In genomic region chr7:132817844-132818427, GRCh38 we compare ENCODE assay signal across 13 cellular contexts.
"Had no signal": no experiment of that assay in that cellular context is flagged by ENCODE, and none has a peak within 500 bp of the region (broad histone marks: within the 10 kb centered on the region; RNA-seq: fewer than 3 reads in every experiment).

No MANE protein-coding gene starts in this region.

- DNase-seq: activated CD4-positive, alpha-beta memory T cell treated with anti-CD3 and anti-CD28 coated beads for 36 hours; activated CD4-positive, alpha-beta T cell treated with anti-CD3 and anti-CD28 coated beads for 1 hour; activated effector memory CD4-positive, alpha-beta T cell treated with anti-CD3 and anti-CD28 coated beads, Interleukin-2, amount 50 U/mL, for 16 hours; activated T-cell treated with anti-CD3 and anti-CD28 coated beads, Interleukin-2, amount 50 U/mL, for 4 hours; amygdala; dorsolateral prefrontal cortex; gastrocnemius medialis; heart right ventricle; right cardiac atrium; stimulated activated CD4-positive, alpha-beta T cell treated with anti-CD3 and anti-CD28 coated beads, Interleukin-1b, Interleukin-23, amount 100 ng/mL, for 48 hours; stimulated activated naive CD4-positive, alpha-beta T cell; upper lobe of left lung had no signal

- H3K4me3 ChIP-seq: dorsolateral prefrontal cortex, gastrocnemius medialis, heart right ventricle, upper lobe of left lung had no signal

- H3K36me3 ChIP-seq: gastrocnemius medialis, heart right ventricle, upper lobe of left lung had no signal

- H3K4me1 ChIP-seq: upper lobe of left lung had no signal

- H3K9me3 ChIP-seq: gastrocnemius medialis, heart right ventricle, upper lobe of left lung had no signal

- ATAC-seq: activated naive CD4-positive, alpha-beta T cell treated with anti-CD3 and anti-CD28 coated beads, Interleukin-2, amount 50 U/mL, for 72 hours; activated T-cell treated with anti-CD3 and anti-CD28 coated beads, Interleukin-2, amount 50 U/mL, for 4 hours; gastrocnemius medialis; heart right ventricle; right cardiac atrium had no signal

- H3K27me3 ChIP-seq: dorsolateral prefrontal cortex, gastrocnemius medialis, heart right ventricle, upper lobe of left lung had no signal

- H3K27ac ChIP-seq: dorsolateral prefrontal cortex, gastrocnemius medialis, heart right ventricle, upper lobe of left lung had no signal
